21 cellular contexts compared by ENCODE assay signal in genomic region chr2:112829247-112829646, GRCh38. TPM values are rescaled to one million over a fixed set of nuclear protein-coding genes. Genes with fewer than 3 reads are reported as not detected.
DNase-seq lines count a peak whose midpoint lies in the region; ATAC-seq, FAIRE-seq and TF ChIP-seq lines count a peak whose summit lies in the region.
"Had no signal": no experiment of that assay in that cellular context is flagged by ENCODE, and none has a peak within 500 bp of the region (broad histone marks: within the 10 kb centered on the region; RNA-seq: fewer than 3 reads in every experiment).

No MANE protein-coding gene starts in this region.

- no peaks in the 10 kb centered on the region for H3K36me3 ChIP-seq in K562 (ENCODE audit: control insufficient read depth, insufficient read depth, low read length)

- H3K36me3 Mint-ChIP-seq in T-helper 17 cell (ENCODE audit: low read depth) = peaks cover 5% of the 10 kb centered on the region
- no peaks in the 10 kb centered on the region for H3K36me3 Mint-ChIP-seq in activated T-cell treated with anti-CD3 and anti-CD28 coated beads, Interleukin-2, amount 50 U/mL, for 24 hours (ENCODE audit: low read depth)

- peaks cover 47% of the 10 kb centered on the region for H3K27me3 Mint-ChIP-seq in T-helper 17 cell
- peaks cover 16% of the 10 kb centered on the region for H3K27me3 Mint-ChIP-seq in activated T-cell treated with anti-CD3 and anti-CD28 coated beads, Interleukin-2, amount 50 U/mL, for 24 hours
- H3K27me3 Mint-ChIP-seq: CD4-positive, alpha-beta T cell had no signal

- no peak overlapping the region for H3K4me2 ChIP-seq in K562 (ENCODE audit: insufficient read depth, low read length)

- no peak; a peak in 1 of 4 replicates for TF ChIP-seq RAD21 in K562 (CRISPR knock-in tag; conservative IDR thresholded peaks at IDR 0.05 in 1 of 2, IDR thresholded peaks at IDR 0.05 in 1 of 2)

- TF ChIP-seq EP300 in K562 (IDR thresholded peaks at IDR 0.05; ENCODE audit: low read length) = peak; percentile 59; the same call in 1 of the 2 replicates

- ATAC-seq in T-helper 17 cell (peak; percentile 12), K562 (peak; percentile 90), HG02588 (IDR thresholded peaks at IDR 0.05; ENCODE audit: unreplicated experiment) (no peak)
- ATAC-seq in activated CD4-positive, CD25-positive, alpha-beta regulatory T cell treated with anti-CD3 and anti-CD28 coated beads, Interleukin-2, amount 50 U/mL, for 24 hours = no peak
- ATAC-seq: GM12878, HCT116 had no signal

- peaks cover under 1 to 9% of the 10 kb centered on the region in 2 experiments; a peak in 2 of 5 replicates for H3K4me1 ChIP-seq in K562 (replicated peaks in 1 of 2; ENCODE audit: control insufficient read depth in 2 of 2, insufficient read depth in 2 of 2, low read length in 2 of 2)

- H3K9ac ChIP-seq in K562 (ENCODE audit: insufficient read depth in 1 of 2, low read depth in 2 of 2, low read length in 2 of 2) = no peak overlapping the region; a peak in 1 of 4 replicates
- H3K9ac ChIP-seq: GM23248 had no signal

- H3K27ac ChIP-seq in K562 (ENCODE audit: extremely low read depth, low read depth, low read length) = no peak overlapping the region
- H3K27ac ChIP-seq: GM23248 had no signal

- POLR2A ChIA-PET in K562 (lab: Yijun Ruan, JAX) = interaction anchor here (0.6 to 1.3 kb wide), 5 partner anchors 8 to 101 kb away, joined by 3 to 4 read pairs (median 3); no protein-coding TSS in a partner anchor

- 0% methylated on average over 3 of the region's 3 CpGs for WGBS in K562 (ENCODE audit: insufficient coverage, low coverage, missing lambda C conversion rate)

- in situ Hi-C loops in K562 (cut with MboI) = no loop called here

- intact Hi-C loops in K562 (cut with micrococcal nuclease) = no loop called here

- no peaks in the 10 kb centered on the region for H3K9me3 Mint-ChIP-seq in activated T-cell treated with anti-CD3 and anti-CD28 coated beads, Interleukin-2, amount 50 U/mL, for 24 hours
- H3K9me3 Mint-ChIP-seq: CD4-positive, alpha-beta T cell had no signal

- TF ChIP-seq CTCF in AG10803 (conservative IDR thresholded peaks at IDR 0.05; ENCODE audit: low read length) (no peak), K562 (IDR thresholded peaks at IDR 0.05 in 2 of 3, conservative IDR thresholded peaks at IDR 0.05 in 1 of 3; ENCODE audit: insufficient read depth in 2 of 3, low read depth in 1 of 3, low read length in 3 of 3) (no peak), fibroblast of mammary gland (conservative IDR thresholded peaks at IDR 0.05; ENCODE audit: control insufficient read depth, insufficient read depth, low read depth, low read length) (no peak)

- H3K4me3 Mint-ChIP-seq in T-helper 17 cell = no peak overlapping the region
- no peak overlapping the region for H3K4me3 Mint-ChIP-seq in activated T-cell treated with anti-CD3 and anti-CD28 coated beads, Interleukin-2, amount 50 U/mL, for 24 hours
- H3K4me3 Mint-ChIP-seq: B cell; CD4-positive, alpha-beta T cell had no signal

- peak; percentile 18 for DNase-seq in AG10803 (ENCODE audit: low read depth)
- DNase-seq in T-helper 17 cell = no peak
- peak in 2 of 4 experiments; percentile 64 to 78 for DNase-seq in K562 (ENCODE audit: extremely low read depth in 1 of 4, low spot score in 3 of 4)
- DNase-seq in fibroblast of mammary gland (ENCODE audit: low read depth) = peak; percentile 25
- no peak for DNase-seq in activated T-cell treated with anti-CD3 and anti-CD28 coated beads, Interleukin-2, amount 50 U/mL, for 24 hours
- no peak for DNase-seq in activated CD4-positive, alpha-beta T cell treated with anti-CD3 and anti-CD28 coated beads for 48 hours
- DNase-seq: 8988T; Calu3; CD4-positive, alpha-beta T cell; GM23248; KBM-7; NCI-H1694 treated with DMSO at 0.1 percent for 48 hours; NCI-H510A; NCI-H748 treated with DMSO at 0.1 percent for 48 hours; SIG-M5 had no signal

- H4K20me1 ChIP-seq in K562 (replicated peaks; ENCODE audit: control insufficient read depth, insufficient read depth, low read length) = no peaks in the 10 kb centered on the region

- peaks cover 4% of the 10 kb centered on the region for H3K4me1 Mint-ChIP-seq in T-helper 17 cell
- H3K4me1 Mint-ChIP-seq in activated T-cell treated with anti-CD3 and anti-CD28 coated beads, Interleukin-2, amount 50 U/mL, for 24 hours (ENCODE audit: low read depth) = peaks cover 6% of the 10 kb centered on the region

- TF ChIP-seq POLR2A in K562 (conservative IDR thresholded peaks at IDR 0.05) = no peak

- no peaks in the 10 kb centered on the region for H3K9me1 ChIP-seq in K562 (ENCODE audit: control insufficient read depth, insufficient read depth, low read length)

- peaks cover 0 to 10% of the 10 kb centered on the region in 2 experiments; a peak in 1 of 5 replicates for H3K27me3 ChIP-seq in K562 (ENCODE audit: control insufficient read depth in 2 of 2, insufficient read depth in 2 of 2, low read length in 2 of 2)

- peak; percentile 74 for FAIRE-seq in K562 (lab: Jason Lieb, UNC)
- FAIRE-seq: GM12878 had no signal

- no TSS peak for BruUV-seq in K562 (replicated peaks; lab: Mats Ljungman, UMichigan)

- H3K27ac Mint-ChIP-seq in T-helper 17 cell = no peak overlapping the region
- no peak overlapping the region for H3K27ac Mint-ChIP-seq in activated T-cell treated with anti-CD3 and anti-CD28 coated beads, Interleukin-2, amount 50 U/mL, for 24 hours
- H3K27ac Mint-ChIP-seq: B cell; CD4-positive, alpha-beta T cell had no signal

- CTCF ChIA-PET in K562 (lab: Yijun Ruan, JAX; ENCODE audit: low intra/inter-chr PET ratio) = no interaction called here

- H3K9me3 ChIP-seq in T-helper 17 cell (ENCODE audit: control insufficient read depth, low read length, poor library complexity, severe bottlenecking) (no peaks in the 10 kb centered on the region), K562 (replicated peaks; ENCODE audit: control insufficient read depth, insufficient read depth, low read depth, low read length) (no peaks in the 10 kb centered on the region)

- no peak overlapping the region for H3K4me3 ChIP-seq in AG10803 (ENCODE audit: low read length)
- no peak overlapping the region for H3K4me3 ChIP-seq in K562
- no peak overlapping the region for H3K4me3 ChIP-seq in fibroblast of mammary gland (ENCODE audit: control insufficient read depth, low read depth, low read length)
- H3K4me3 ChIP-seq: GM12878, GM23248 had no signal

- no peaks in the 10 kb centered on the region for H3K79me2 ChIP-seq in K562 (ENCODE audit: control insufficient read depth, insufficient read depth, low read length)

- H2AFZ ChIP-seq in K562 (ENCODE audit: low read depth, low read length) = no peak overlapping the region
- H2AFZ ChIP-seq: GM23248 had no signal

TF ChIP-seq in K562, 482 proteins besides CTCF, POLR2A, EP300 and RAD21 (continues in another document):
- 0 out of 2 replicates have a peak, but pooled peaks have one; percentile 25 for TF ChIP-seq NCOA1 (IDR thresholded peaks at IDR 0.05; ENCODE audit: low read depth)
- peak; percentile 17 to 58; a peak in 1 of 4 replicates for TF ChIP-seq FOXK2 (conservative IDR thresholded peaks at IDR 0.05 in 1 of 2, IDR thresholded peaks at IDR 0.05 in 1 of 2; ENCODE audit: low read depth in 2 of 2)
- TF ChIP-seq ZNF232 (CRISPR knock-in tag; IDR thresholded peaks at IDR 0.05) = no peak
- peak; percentile 85 for TF ChIP-seq TEAD4 (IDR thresholded peaks at IDR 0.05; ENCODE audit: low read length)
- no peak for TF ChIP-seq TEAD4 (CRISPR knock-in tag; IDR thresholded peaks at IDR 0.05; ENCODE audit: borderline replicate concordance)

RNA-seq across cellular contexts. Expression of gene IL1B, which starts 7.3 kb away (rescaled TPM):
- total RNA-seq in T-helper 17 cell = 10 to 100 TPM; 30.8 to 61.2 TPM
- total RNA-seq in K562 (2011; cell fraction: chromatin; rRNA removed; ENCODE audit: low replicate concordance) = not detected in 2 replicates
- total RNA-seq in K562 (2011; cell fraction: nucleolus; rRNA removed) = not detected in 2 replicates
- not detected in 2 replicates for total RNA-seq in K562 (2011; cell fraction: nucleoplasm; rRNA removed)
- not detected in 2 replicates for total RNA-seq in K562 (2014; rRNA removed)
- not detected in 2 replicates for total RNA-seq in K562 (2014; rRNA removed; fragmentation: Illumina TruSeq; extraction: Trizol)
- 0.29 TPM in 1 of 2 replicates, not detected in the other for total RNA-seq in K562 (2015; rRNA removed; fragmentation: Illumina TruSeq; extraction: Trizol)
- total RNA-seq in K562 (2021) = not detected in 2 replicates
- polyA plus RNA-seq in K562 (2011; rRNA removed) = 0.09 TPM in 1 of 2 replicates, not detected in the other
- not detected in 2 replicates for polyA plus RNA-seq in K562 (2011; cell fraction: cytosol; rRNA removed)
- polyA plus RNA-seq in K562 (2011; cell fraction: nucleus; rRNA removed) = not detected in 2 replicates
- 0.06 and 0.13 TPM in 2 replicates for polyA plus RNA-seq in K562 (2012)
- polyA plus RNA-seq in K562 (2014; fragmentation: Illumina TruSeq; extraction: Trizol) = not detected in 2 replicates
- polyA plus RNA-seq in K562 (2014; fragmentation: Nextera tagmentation; extraction: Ambion mirVana) = not detected
- polyA plus RNA-seq in K562 (2014; rRNA removed) = not detected in 2 replicates
- not detected in 2 replicates for polyA minus RNA-seq in K562 (2011; rRNA and poly(A)+ RNA removed)
- not detected in 2 replicates for polyA minus RNA-seq in K562 (2011; cell fraction: cytosol; rRNA and poly(A)+ RNA removed)
- polyA minus RNA-seq in K562 (2011; cell fraction: nucleus; rRNA and poly(A)+ RNA removed) = not detected in 2 replicates
- total RNA-seq: OCI-LY7 had no signal

RNA-seq across cellular contexts. Expression of gene IL1A, which starts 45.0 kb away (rescaled TPM):
- total RNA-seq in T-helper 17 cell (under 1 TPM; 0.35 to 0.44 TPM), K562 (2014; rRNA removed) (0.14 TPM in 1 of 2 replicates, not detected in the other), K562 (2014; rRNA removed; fragmentation: Illumina TruSeq; extraction: Trizol) (0.15 and 0.19 TPM in 2 replicates), K562 (2015; rRNA removed; fragmentation: Illumina TruSeq; extraction: Trizol) (0.08 TPM in 1 of 2 replicates, not detected in the other), K562 (2021) (0.09 TPM in 1 of 2 replicates, not detected in the other)
- total RNA-seq in K562 (2011; cell fraction: chromatin; rRNA removed; ENCODE audit: low replicate concordance) = 0.32 TPM in 1 of 2 replicates, not detected in the other
- not detected in 2 replicates for total RNA-seq in K562 (2011; cell fraction: nucleolus; rRNA removed)
- 0.46 TPM in 1 of 2 replicates, not detected in the other for total RNA-seq in K562 (2011; cell fraction: nucleoplasm; rRNA removed)
- polyA plus RNA-seq in K562 (2011; rRNA removed) (0.07 and 0.09 TPM in 2 replicates), K562 (2014; fragmentation: Illumina TruSeq; extraction: Trizol) (0.08 and 0.15 TPM in 2 replicates), K562 (2014; fragmentation: Nextera tagmentation; extraction: Ambion mirVana) (under 1 TPM in 1 of 2 experiments, not detected in 1; 0.27 TPM), K562 (2014; rRNA removed) (0.03 TPM in 1 of 2 replicates, not detected in the other)
- polyA plus RNA-seq in K562 (2011; cell fraction: cytosol; rRNA removed) = 0.09 TPM in 1 of 2 replicates, not detected in the other
- polyA plus RNA-seq in K562 (2011; cell fraction: nucleus; rRNA removed) = 0.11 and 0.13 TPM in 2 replicates
- 0.30 and 1.4 TPM in 2 replicates for polyA plus RNA-seq in K562 (2012)
- 0.07 TPM in 1 of 2 replicates, not detected in the other for polyA minus RNA-seq in K562 (2011; rRNA and poly(A)+ RNA removed)
- not detected in 2 replicates for polyA minus RNA-seq in K562 (2011; cell fraction: cytosol; rRNA and poly(A)+ RNA removed)
- polyA minus RNA-seq in K562 (2011; cell fraction: nucleus; rRNA and poly(A)+ RNA removed) = not detected in 2 replicates
- total RNA-seq: B cell; CD4-positive, alpha-beta T cell; OCI-LY7 had no signal
- polyA plus RNA-seq: GM23248 had no signal

Comparison
In these comparisons a context has a peak if more than half of its experiments do, and no peak if none do; other contexts are left out.
1. DNase-seq: peak in AG10803 (single experiment) and fibroblast of mammary gland (single experiment); none in T-helper 17 cell (0 of 3), activated T-cell treated with anti-CD3 and anti-CD28 coated beads, Interleukin-2, amount 50 U/mL, for 24 hours (single experiment) and activated CD4-positive, alpha-beta T cell treated with anti-CD3 and anti-CD28 coated beads for 48 hours (single experiment).
2. ATAC-seq: peak in T-helper 17 cell (single experiment) and K562 (single experiment); none in HG02588 (single experiment) and activated CD4-positive, CD25-positive, alpha-beta regulatory T cell treated with anti-CD3 and anti-CD28 coated beads, Interleukin-2, amount 50 U/mL, for 24 hours (0 of 2).
3. RNA of gene IL1B, which starts 7.3 kb away (total RNA-seq): 30.8 to 61.2 TPM in T-helper 17 cell; 0.29 TPM in K562; every median in the first group is over 10 times any median in the second.